Comparison of ENCODE assay signal across 8 cellular contexts in the genomic region with DNA sequence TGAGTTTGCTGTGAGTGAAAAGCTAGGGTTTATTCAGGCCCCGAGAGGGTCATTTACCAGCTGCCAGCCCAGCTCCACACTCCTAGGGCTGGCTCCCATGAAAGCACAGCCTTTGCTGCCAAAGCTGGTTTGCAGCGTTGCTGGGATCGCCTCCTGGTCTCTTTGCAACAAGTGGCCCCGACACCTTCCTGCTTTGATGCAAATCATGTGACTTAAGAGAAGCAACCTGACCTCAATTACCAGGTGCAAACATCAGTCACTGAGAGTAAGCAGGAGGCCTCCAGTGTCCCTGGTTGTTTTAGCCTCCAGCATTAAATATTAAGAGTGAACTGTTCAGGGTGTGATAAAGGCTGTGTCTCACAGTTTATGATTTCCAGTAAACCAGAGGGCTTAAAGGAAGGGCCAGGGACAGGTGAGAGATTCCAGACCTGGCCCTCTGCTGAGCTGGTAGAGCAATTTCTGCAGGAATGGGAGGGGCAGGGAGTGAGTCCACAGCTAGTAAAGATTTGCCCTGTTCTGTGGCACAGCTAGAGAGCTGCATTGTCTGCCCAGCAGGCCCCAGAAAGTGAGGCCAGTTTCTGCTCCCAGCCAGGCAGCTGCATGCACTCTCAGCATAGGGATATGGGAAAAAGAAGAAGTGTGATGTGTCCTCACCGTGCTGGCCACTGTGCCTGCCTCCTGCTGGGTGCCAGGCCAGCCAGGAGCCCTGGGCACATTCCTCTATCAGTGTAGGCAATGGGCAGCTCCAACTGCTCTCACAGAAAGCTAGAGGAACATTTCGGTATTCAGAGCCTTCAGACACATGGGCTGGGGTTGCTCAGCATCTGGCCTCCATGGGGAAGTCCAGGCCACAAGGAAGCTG. TPM values are rescaled to one million over a fixed set of nuclear protein-coding genes. Genes with fewer than 3 reads are reported as not detected.
DNase-seq lines count a peak whose midpoint lies in the region; ATAC-seq and TF ChIP-seq lines count a peak whose summit lies in the region.

No MANE protein-coding gene starts in this region.

- H3K27me3 Mint-ChIP-seq in mesothelial cell of epicardium (ENCODE audit: low read depth) = peaks cover 3% of the 10 kb centered on the region

- TF ChIP-seq POLR2A in upper lobe of left lung (IDR thresholded peaks at IDR 0.05) = peak in 1 of 4 donors; percentile 55

- H3K4me3 ChIP-seq in brain microvascular endothelial cell (ENCODE audit: low read depth, low read length) (no peak overlapping the region), upper lobe of left lung (no peak overlapping the region)

- ATAC-seq in upper lobe of left lung (ENCODE audit: low FRiP score in 2 of 2) (peak; percentile 50 to 55), GM19463 (IDR thresholded peaks at IDR 0.05; ENCODE audit: unreplicated experiment) (no peak)

- no peaks in the 10 kb centered on the region for H3K9me3 ChIP-seq in upper lobe of left lung

- H3K27ac Mint-ChIP-seq in mesothelial cell of epicardium = peak overlapping the region; percentile 85

- peaks cover 47% of the 10 kb centered on the region for H3K4me1 Mint-ChIP-seq in mesothelial cell of epicardium

- H3K36me3 Mint-ChIP-seq in mesothelial cell of epicardium = peaks cover 4% of the 10 kb centered on the region

- H3K4me3 Mint-ChIP-seq in mesothelial cell of epicardium = no peak overlapping the region

- H3K9me3 Mint-ChIP-seq in mesothelial cell of epicardium = no peaks in the 10 kb centered on the region

- H3K4me1 ChIP-seq in upper lobe of left lung = peaks cover 94 to 96% (median 96%) of the 10 kb centered on the region in 4 donors

- H3K27ac ChIP-seq in brain microvascular endothelial cell (peak overlapping the region; percentile 97), upper lobe of left lung (peak overlapping the region; percentile 86 to 100 (median 90))

- TF ChIP-seq EP300 in upper lobe of left lung (IDR thresholded peaks at IDR 0.05) = no peak

- H3K27me3 ChIP-seq in brain microvascular endothelial cell (replicated peaks) (no peaks in the 10 kb centered on the region), upper lobe of left lung (no peaks in the 10 kb centered on the region)

- DNase-seq in DMS53 treated with DMSO at 0.1 percent for 48 hours (lab: John Stamatoyannopoulos, UW; ENCODE audit: unreplicated experiment) = peak; percentile 91
- peak; percentile 70 for DNase-seq in LoVo (ENCODE audit: low spot score)
- DNase-seq in T-helper 2 cell = peak in 3 of 5 experiments; percentile 47 to 91 (median 80)
- no peak for DNase-seq in brain microvascular endothelial cell
- no peak for DNase-seq in mesothelial cell of epicardium (ENCODE audit: low spot score in 2 of 2, unreplicated experiment in 2 of 2)
- peak; percentile 46 to 80 for DNase-seq in upper lobe of left lung
- DNase-seq in NCI-H128 (lab: John Stamatoyannopoulos, UW; ENCODE audit: unreplicated experiment) = no peak

- no peaks in the 10 kb centered on the region for H3K36me3 ChIP-seq in brain microvascular endothelial cell (replicated peaks)
- no peaks in the 10 kb centered on the region for H3K36me3 ChIP-seq in upper lobe of left lung

- 33% methylated on average over 3 to 6 of the region's 6 CpGs for WGBS in upper lobe of left lung, 2 donors

- TF ChIP-seq CTCF in brain microvascular endothelial cell (IDR thresholded peaks at IDR 0.05; ENCODE audit: low read depth, low read length, missing control alignments) (no peak), mesothelial cell of epicardium (IDR thresholded peaks at IDR 0.05; ENCODE audit: unreplicated experiment) (no peak), upper lobe of left lung (IDR thresholded peaks at IDR 0.05) (no peak)

- in situ Hi-C loops in brain microvascular endothelial cell (cut with HindIII; ENCODE audit: low pct_ligation_motif_present, low sequenced_read_pairs) = no loop called here

RNA-seq across cellular contexts. Expression of gene SLC22A5, which starts 58.0 kb away (rescaled TPM):
- 27.7 to 31.1 TPM (median 30.8 TPM) in 3 replicates for total RNA-seq in mesothelial cell of epicardium
- 10 to 100 TPM in 4 of 6 donors, 1 to 10 TPM in 2; 7.9 to 22.0 (median 12.7) TPM for total RNA-seq in upper lobe of left lung

Comparison
In these comparisons a context has a peak if more than half of its experiments do, and no peak if none do; other contexts are left out.
1. DNase-seq: peak in DMS53 treated with DMSO at 0.1 percent for 48 hours (single experiment), LoVo (single experiment), T-helper 2 cell (3 of 5) and upper lobe of left lung (2 of 2); none in brain microvascular endothelial cell (single experiment), mesothelial cell of epicardium (0 of 2) and NCI-H128 (single experiment).